Comparison of ENCODE assay signal across 17 cellular contexts in genomic region chr13:111456452-111457230, GRCh38.
DNase-seq lines count a peak whose midpoint lies in the region; ATAC-seq and TF ChIP-seq lines count a peak whose summit lies in the region.
"Had no signal": no experiment of that assay in that cellular context is flagged by ENCODE, and none has a peak within 500 bp of the region (broad histone marks: within the 10 kb centered on the region; RNA-seq: fewer than 3 reads in every experiment).

No MANE protein-coding gene starts in this region.

- H4K8ac ChIP-seq in IMR-90 (ENCODE audit: low read depth in 2 of 2, low read length in 2 of 2) = no peak overlapping the region

- no peak overlapping the region for H2AK9ac ChIP-seq in IMR-90 (replicated peaks; ENCODE audit: low read depth, low read length, poor library complexity)

- dilution Hi-C loops in IMR-90 (cut with HindIII; ENCODE audit: low sequenced_read_pairs, unreplicated experiment) = no loop called here

- H3K27me3 ChIP-seq in right atrium auricular region = no peaks in the 10 kb centered on the region
- peaks cover 2% of the 10 kb centered on the region; the same call in 1 of the 2 replicates for H3K27me3 ChIP-seq in IMR-90 (ENCODE audit: control insufficient read depth, insufficient read depth, low read length)
- H3K27me3 ChIP-seq in vagina = no peaks in the 10 kb centered on the region
- H3K27me3 ChIP-seq: BLaER1 had no signal

- H2BK5ac ChIP-seq in IMR-90 (ENCODE audit: low read depth, low read length, poor library complexity, severe bottlenecking) = no peak overlapping the region

- no peak overlapping the region for H2BK15ac ChIP-seq in IMR-90 (ENCODE audit: low read depth, low read length)

- no peaks in the 10 kb centered on the region for H3K4me1 ChIP-seq in right atrium auricular region
- H3K4me1 ChIP-seq in IMR-90 (ENCODE audit: control insufficient read depth, insufficient read depth, low read length) = no peaks in the 10 kb centered on the region
- no peaks in the 10 kb centered on the region for H3K4me1 ChIP-seq in vagina
- H3K4me1 ChIP-seq: BE2C, Caco-2 had no signal

- 76% methylated on average over 13 of the region's 20 CpGs; no CpG with 5 or more reads in 1 of the 2 experiments for WGBS in IMR-90 (ENCODE audit: extremely low coverage in 2 of 2, insufficient read length in 1 of 2), 2 experiments

- no peaks in the 10 kb centered on the region for H3K9me1 ChIP-seq in IMR-90 (ENCODE audit: insufficient read depth, low read length)

- H3K14ac ChIP-seq in IMR-90 (replicated peaks; ENCODE audit: low read depth, low read length) = no peak overlapping the region

- BruUV-seq in IMR-90 (replicated peaks; lab: Mats Ljungman, UMichigan) = no TSS peak

- TF ChIP-seq CTCF in right atrium auricular region (IDR thresholded peaks at IDR 0.05) (no peak), IMR-90 (conservative IDR thresholded peaks at IDR 0.05; ENCODE audit: low read depth, low read length) (no peak), vagina (IDR thresholded peaks at IDR 0.05) (no peak)

- H4K20me1 ChIP-seq in IMR-90 (ENCODE audit: insufficient read depth, low read length) = no peaks in the 10 kb centered on the region
- H4K20me1 ChIP-seq: BLaER1 had no signal

- H2BK120ac ChIP-seq in IMR-90 (ENCODE audit: low read depth, low read length) = no peak overlapping the region

- H3K27ac ChIP-seq in right atrium auricular region = no peak overlapping the region
- no peak overlapping the region for H3K27ac ChIP-seq in IMR-90 (ENCODE audit: insufficient read depth, low read length)
- H3K27ac ChIP-seq in vagina = no peak overlapping the region
- H3K27ac ChIP-seq: BLaER1 had no signal

- in situ Hi-C loops in IMR-90 (cut with MboI; ENCODE audit: low sequenced_read_pairs) = no loop called here

- H2BK20ac ChIP-seq in IMR-90 (ENCODE audit: low read depth, low read length) = no peak overlapping the region

- H3K9me3 ChIP-seq in right atrium auricular region (peaks cover 0 to 22% of the 10 kb centered on the region in 2 donors), IMR-90 (ENCODE audit: control insufficient read depth, insufficient read depth, low read length) (peaks cover 2% of the 10 kb centered on the region; the same call in 1 of the 2 replicates), vagina (no peaks in the 10 kb centered on the region)
- H3K9me3 ChIP-seq: BE2C had no signal

- no peak for TF ChIP-seq POLR2A in IMR-90 (IDR thresholded peaks at IDR 0.05; ENCODE audit: low read depth, low read length)
- TF ChIP-seq POLR2A in vagina (IDR thresholded peaks at IDR 0.05) = no peak

- no peak for TF ChIP-seq RAD21 in IMR-90 (IDR thresholded peaks at IDR 0.05; ENCODE audit: low read length)

- no peak overlapping the region for H3K9ac ChIP-seq in IMR-90 (ENCODE audit: low read depth, low read length)
- H3K9ac ChIP-seq: BLaER1 had no signal

- intact Hi-C loops in left ventricle myocardium superior (cut with micrococcal nuclease) (no loop called here), IMR-90 (cut with micrococcal nuclease) (no loop called here), vagina (cut with DNase I) (no loop called here)

- H3K4me2 ChIP-seq in IMR-90 (ENCODE audit: low read depth, low read length) = no peak overlapping the region
- H3K4me2 ChIP-seq: BLaER1 had no signal

- H4K91ac ChIP-seq in IMR-90 (ENCODE audit: insufficient read depth, low read depth, low read length) = no peak overlapping the region

- H2AFZ ChIP-seq in IMR-90 (replicated peaks; ENCODE audit: low read length, poor library complexity) = no peak overlapping the region

- H3K4me3 ChIP-seq in right atrium auricular region (no peak overlapping the region), IMR-90 (ENCODE audit: insufficient read depth, low read depth, low read length) (no peak overlapping the region), vagina (no peak overlapping the region)
- H3K4me3 ChIP-seq: BLaER1 had no signal

- no peak overlapping the region for H3K56ac ChIP-seq in IMR-90 (ENCODE audit: extremely low read depth, insufficient read depth, low read length)

- no peak overlapping the region for H2AK5ac ChIP-seq in IMR-90 (ENCODE audit: low read depth, low read length)

- no peak overlapping the region for H3K23ac ChIP-seq in IMR-90 (ENCODE audit: low read depth, low read length)

- CTCF ChIA-PET in IMR-90 (lab: Yijun Ruan, JAX) = no interaction called here

- no peak overlapping the region for H3K18ac ChIP-seq in IMR-90 (ENCODE audit: low read depth, low read length)

- no peak overlapping the region for H3K4ac ChIP-seq in IMR-90 (ENCODE audit: low read depth, low read length)

- no peak for ATAC-seq in left ventricle myocardium superior
- ATAC-seq in IMR-90 (ENCODE audit: low read depth) = no peak

- H4K5ac ChIP-seq in IMR-90 (ENCODE audit: low read depth, low read length) = no peak overlapping the region

- no peaks in the 10 kb centered on the region for H3K79me1 ChIP-seq in IMR-90 (ENCODE audit: low read depth in 1 of 2, low read length in 2 of 2)

- POLR2A ChIA-PET in IMR-90 (lab: Charles Lee; ENCODE audit: unreplicated experiment) = no interaction called here

- peak; percentile 13 for DNase-seq in right atrium auricular region (ENCODE audit: low spot score)
- DNase-seq in left ventricle myocardium superior = no peak
- DNase-seq in IMR-90 = no peak
- peak; percentile 42 to 91 for DNase-seq in vagina (ENCODE audit: extremely low spot score in 2 of 2)
- no peak for DNase-seq in COLO829 (ENCODE audit: low spot score)
- DNase-seq: 8988T; ACHN; BE2C; C1 segment of cervical spinal cord; Caco-2; Calu3; CD4-positive, alpha-beta memory T cell; CD4-positive, CD25-positive, alpha-beta regulatory T cell; CD8-positive, alpha-beta memory T cell; DMS79 treated with DMSO at 0.1 percent for 48 hours; GF-D8 had no signal

- H3K36me3 ChIP-seq in right atrium auricular region = no peaks in the 10 kb centered on the region
- H3K36me3 ChIP-seq in IMR-90 (ENCODE audit: control insufficient read depth, insufficient read depth, low read length) = no peaks in the 10 kb centered on the region
- no peaks in the 10 kb centered on the region for H3K36me3 ChIP-seq in vagina
- H3K36me3 ChIP-seq: BE2C, BLaER1 had no signal

TF ChIP-seq in IMR-90, 13 proteins besides CTCF, POLR2A, EP300 and RAD21:
- TF ChIP-seq CEBPB (IDR thresholded peaks at IDR 0.05; ENCODE audit: low read depth, low read length) (peak; percentile 56), RFX5 (IDR thresholded peaks at IDR 0.05; ENCODE audit: low read depth, low read length) (no peak)
TF ChIP-seq in IMR-90: peak in this region for 1.

Comparison
In these comparisons a context has a peak if more than half of its experiments do, and no peak if none do; other contexts are left out.
1. DNase-seq: peak in right atrium auricular region (single experiment) and vagina (2 of 2); none in left ventricle myocardium superior (single experiment), IMR-90 (single experiment) and COLO829 (single experiment).